ENCODE assay signal across 24 cellular contexts in genomic region chr4:152037435-152037834, GRCh38.
"Had no signal": no experiment of that assay in that cellular context is flagged by ENCODE, and none has a peak within 500 bp of the region (broad histone marks: within the 10 kb centered on the region; RNA-seq: fewer than 3 reads in every experiment).

No MANE protein-coding gene starts in this region.

- H3K4me3 Mint-ChIP-seq: activated CD4-positive, alpha-beta T cell treated with anti-CD3 and anti-CD28 coated beads for 36 hours; activated T-cell treated with anti-CD3 and anti-CD28 coated beads, Interleukin-2, amount 50 U/mL, for 72 hours; brain; effector memory CD8-positive, alpha-beta T cell; nephron; T-helper 2 cell treated with Interferon-gamma antibody and Interleukin-4, amounts not matched to agents 5 μg/mL and 100 μg/mL, for 36 hours; type B pancreatic cell had no signal

- H3K4me3 ChIP-seq: cardiac muscle cell, mucosa of descending colon, sigmoid colon, smooth muscle cell, uterus had no signal

- H3K4me1 ChIP-seq: uterus had no signal

- H3K36me3 ChIP-seq: cardiac muscle cell, sigmoid colon, uterus had no signal

- H3K4me1 Mint-ChIP-seq: brain, nephron had no signal

- ATAC-seq: activated CD4-positive, alpha-beta T cell treated with anti-CD3 and anti-CD28 coated beads for 36 hours; activated naive CD4-positive, alpha-beta T cell treated with anti-CD3 and anti-CD28 coated beads, Interleukin-2, amount 50 U/mL, for 72 hours; activated T-cell treated with anti-CD3 and anti-CD28 coated beads, Interleukin-2, amount 50 U/mL, for 72 hours; effector memory CD8-positive, alpha-beta T cell; left lobe of liver; mucosa of descending colon had no signal

- H3K9me3 Mint-ChIP-seq: activated naive CD4-positive, alpha-beta T cell treated with anti-CD3 and anti-CD28 coated beads, Interleukin-2, amount 50 U/mL, for 72 hours; activated T-cell treated with anti-CD3 and anti-CD28 coated beads, Interleukin-2, amount 50 U/mL, for 72 hours; effector memory CD8-positive, alpha-beta T cell; T-helper 2 cell treated with Interferon-gamma antibody and Interleukin-4, amounts not matched to agents 5 μg/mL and 100 μg/mL, for 36 hours; type B pancreatic cell had no signal

- H3K4me2 ChIP-seq: smooth muscle cell had no signal

- DNase-seq: activated CD4-positive, alpha-beta T cell treated with anti-CD3 and anti-CD28 coated beads for 36 hours; activated CD4-positive, CD25-positive, alpha-beta regulatory T cell; activated naive CD4-positive, alpha-beta T cell; activated T-cell treated with anti-CD3 and anti-CD28 coated beads for 4 hours; activated T-cell treated with anti-CD3 and anti-CD28 coated beads, Interleukin-2, amount 50 U/mL, for 72 hours; aorta; cortex of kidney; effector memory CD8-positive, alpha-beta T cell; head of caudate nucleus; mucosa of descending colon; posterior cingulate gyrus; sigmoid colon; stimulated activated CD4-positive, alpha-beta T cell treated with anti-CD3 and anti-CD28 coated beads, Interleukin-1b, Interleukin-23, amount 100 ng/mL, for 48 hours; stimulated activated naive CD4-positive, alpha-beta T cell; T-helper 1 cell; uterus had no signal

- H3K27ac ChIP-seq: cardiac muscle cell, uterus had no signal

- H3K27me3 Mint-ChIP-seq: activated CD4-positive, alpha-beta T cell treated with anti-CD3 and anti-CD28 coated beads for 36 hours; brain; effector memory CD8-positive, alpha-beta T cell; type B pancreatic cell had no signal

- H3K27me3 ChIP-seq: cardiac muscle cell, sigmoid colon, uterus had no signal

- H3K9me3 ChIP-seq: mucosa of descending colon, sigmoid colon, uterus had no signal

- H3K36me3 Mint-ChIP-seq: activated naive CD4-positive, alpha-beta T cell treated with anti-CD3 and anti-CD28 coated beads, Interleukin-2, amount 50 U/mL, for 72 hours; brain; type B pancreatic cell had no signal

- H3K27ac Mint-ChIP-seq: activated CD4-positive, alpha-beta T cell treated with anti-CD3 and anti-CD28 coated beads for 36 hours; activated T-cell treated with anti-CD3 and anti-CD28 coated beads, Interleukin-2, amount 50 U/mL, for 72 hours; effector memory CD8-positive, alpha-beta T cell; nephron; T-helper 2 cell treated with Interferon-gamma antibody and Interleukin-4, amounts not matched to agents 5 μg/mL and 100 μg/mL, for 36 hours; type B pancreatic cell had no signal
